ENCODE assay signal across 10 cellular contexts in the genomic region with DNA sequence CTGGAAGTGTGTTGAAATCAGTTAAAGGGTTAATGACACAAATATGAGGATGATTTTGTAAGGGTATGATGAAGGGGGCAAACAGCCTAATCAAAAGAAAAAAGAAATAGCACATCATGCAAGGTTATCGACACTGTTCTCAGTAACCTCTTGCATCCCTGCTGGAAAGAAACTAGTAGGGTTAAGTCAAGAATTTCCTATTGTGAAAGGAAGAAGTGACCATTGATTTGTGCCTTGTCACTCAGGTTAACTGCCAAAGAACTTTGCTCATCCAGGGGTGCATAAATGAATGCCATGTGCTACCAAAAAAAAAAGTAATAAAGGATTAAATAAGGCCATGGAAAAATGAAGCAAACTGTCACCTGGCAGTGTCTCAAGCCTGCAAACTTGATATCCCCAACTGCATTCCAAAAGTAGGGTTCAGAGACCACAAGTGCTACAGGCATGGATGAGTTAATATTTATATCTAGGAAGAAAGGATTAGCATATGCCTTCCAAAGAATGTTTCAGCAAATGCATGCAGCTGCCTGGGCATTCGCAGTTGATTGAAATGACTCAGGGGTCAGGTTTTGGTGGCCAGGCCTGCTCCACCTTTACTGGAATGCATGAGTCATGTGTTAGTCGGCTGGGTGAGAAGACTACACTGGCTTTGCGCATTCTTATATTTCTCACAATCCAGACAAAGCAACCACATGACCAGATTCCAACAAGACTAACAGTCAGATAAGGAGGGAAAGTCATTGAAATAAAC.
DNase-seq lines count a peak whose midpoint lies in the region; ATAC-seq lines count a peak whose summit lies in the region.
"Had no signal": no experiment of that assay in that cellular context is flagged by ENCODE, and none has a peak within 500 bp of the region (broad histone marks: within the 10 kb centered on the region; RNA-seq: fewer than 3 reads in every experiment).

No MANE protein-coding gene starts in this region.

- H3K27me3 Mint-ChIP-seq in activated naive CD8-positive, alpha-beta T cell treated with anti-CD3 and anti-CD28 coated beads for 36 hours, result no peaks in the 10 kb centered on the region
- no peaks in the 10 kb centered on the region for H3K27me3 Mint-ChIP-seq in stimulated activated naive CD8-positive, alpha-beta T cell treated with anti-CD3 and anti-CD28 coated beads, Interleukin-15, Interleukin-2, amounts not matched to agents 100 ng/mL and 50 ng/mL, for 24 hours
- H3K27me3 Mint-ChIP-seq in CD8-positive, alpha-beta memory T cell, result peaks cover 0 to 6% of the 10 kb centered on the region in 2 donors

- no peaks in the 10 kb centered on the region for H3K36me3 Mint-ChIP-seq in activated naive CD8-positive, alpha-beta T cell treated with anti-CD3 and anti-CD28 coated beads for 36 hours
- no peaks in the 10 kb centered on the region for H3K36me3 Mint-ChIP-seq in stimulated activated naive CD8-positive, alpha-beta T cell treated with anti-CD3 and anti-CD28 coated beads, Interleukin-15, Interleukin-2, amounts not matched to agents 100 ng/mL and 50 ng/mL, for 24 hours (ENCODE audit: low read depth)
- H3K36me3 Mint-ChIP-seq in CD8-positive, alpha-beta memory T cell, result peaks cover 0 to 2% (median 0%) of the 10 kb centered on the region in 3 donors

- no peaks in the 10 kb centered on the region for H3K9me3 Mint-ChIP-seq in activated naive CD8-positive, alpha-beta T cell treated with anti-CD3 and anti-CD28 coated beads for 36 hours
- H3K9me3 Mint-ChIP-seq in stimulated activated naive CD8-positive, alpha-beta T cell treated with anti-CD3 and anti-CD28 coated beads, Interleukin-15, Interleukin-2, amounts not matched to agents 100 ng/mL and 50 ng/mL, for 24 hours, result no peaks in the 10 kb centered on the region
- no peaks in the 10 kb centered on the region for H3K9me3 Mint-ChIP-seq in CD8-positive, alpha-beta memory T cell

- POLR2A ChIA-PET in CD8-positive, alpha-beta memory T cell (lab: Charles Lee), result no interaction called here

- CTCF ChIA-PET in CD8-positive, alpha-beta memory T cell (lab: Charles Lee), result no interaction called here

- peak; percentile 50 for DNase-seq in SIG-M5 treated with dmso at 0.1 percent for 504 hours (lab: John Stamatoyannopoulos, UW; ENCODE audit: unreplicated experiment)
- DNase-seq in SIG-M5 (lab: John Stamatoyannopoulos, UW), result no peak
- DNase-seq in activated naive CD8-positive, alpha-beta T cell treated with anti-CD3 and anti-CD28 coated beads for 36 hours, result peak; percentile 14
- peak; percentile 61 for DNase-seq in iPS-NIHi7 (ENCODE audit: extremely low spot score)
- no peak for DNase-seq in CD8-positive, alpha-beta memory T cell
- DNase-seq: NCI-H526 treated with DMSO at 0.1 percent for 48 hours had no signal

- no peak overlapping the region for H3K4me3 ChIP-seq in CD8-positive, alpha-beta memory T cell (ENCODE audit: low read length)
- H3K4me3 ChIP-seq: BLaER1 had no signal

- H3K36me3 ChIP-seq in CD8-positive, alpha-beta memory T cell (ENCODE audit: insufficient read depth, low read length), result no peaks in the 10 kb centered on the region
- H3K36me3 ChIP-seq: BLaER1 had no signal

- no peaks in the 10 kb centered on the region for H3K27me3 ChIP-seq in CD8-positive, alpha-beta memory T cell (ENCODE audit: insufficient read depth, low read length, poor library complexity, severe bottlenecking)

- H3K4me1 ChIP-seq in CD8-positive, alpha-beta memory T cell (ENCODE audit: insufficient read depth, low read length), result no peaks in the 10 kb centered on the region
- H3K4me1 ChIP-seq: BLaER1 had no signal

- no peak overlapping the region for H3K27ac Mint-ChIP-seq in activated naive CD8-positive, alpha-beta T cell treated with anti-CD3 and anti-CD28 coated beads for 36 hours
- H3K27ac Mint-ChIP-seq in stimulated activated naive CD8-positive, alpha-beta T cell treated with anti-CD3 and anti-CD28 coated beads, Interleukin-15, Interleukin-2, amounts not matched to agents 100 ng/mL and 50 ng/mL, for 24 hours, result peak overlapping the region; percentile 55
- no peak overlapping the region for H3K27ac Mint-ChIP-seq in CD8-positive, alpha-beta memory T cell

- no peaks in the 10 kb centered on the region for H3K9me3 ChIP-seq in CD8-positive, alpha-beta memory T cell (ENCODE audit: low read length)
- H3K9me3 ChIP-seq: BLaER1 had no signal

- no peak overlapping the region for H3K27ac ChIP-seq in CD8-positive, alpha-beta memory T cell (ENCODE audit: low read depth, low read length)
- H3K27ac ChIP-seq: BLaER1 had no signal

- ATAC-seq in HG02885 (IDR thresholded peaks at IDR 0.05; ENCODE audit: poor library complexity, unreplicated experiment), result no peak
- no peak for ATAC-seq in HG03442 (IDR thresholded peaks at IDR 0.05; ENCODE audit: unreplicated experiment)

- H3K4me1 Mint-ChIP-seq in activated naive CD8-positive, alpha-beta T cell treated with anti-CD3 and anti-CD28 coated beads for 36 hours, result peaks cover 9% of the 10 kb centered on the region
- H3K4me1 Mint-ChIP-seq in stimulated activated naive CD8-positive, alpha-beta T cell treated with anti-CD3 and anti-CD28 coated beads, Interleukin-15, Interleukin-2, amounts not matched to agents 100 ng/mL and 50 ng/mL, for 24 hours (ENCODE audit: low read depth), result peaks cover 29% of the 10 kb centered on the region
- no peaks in the 10 kb centered on the region for H3K4me1 Mint-ChIP-seq in CD8-positive, alpha-beta memory T cell

- H3K4me3 Mint-ChIP-seq in activated naive CD8-positive, alpha-beta T cell treated with anti-CD3 and anti-CD28 coated beads for 36 hours, result no peak overlapping the region
- H3K4me3 Mint-ChIP-seq in stimulated activated naive CD8-positive, alpha-beta T cell treated with anti-CD3 and anti-CD28 coated beads, Interleukin-15, Interleukin-2, amounts not matched to agents 100 ng/mL and 50 ng/mL, for 24 hours, result no peak overlapping the region
- no peak overlapping the region for H3K4me3 Mint-ChIP-seq in CD8-positive, alpha-beta memory T cell

Comparison
In these comparisons a context has a peak if more than half of its experiments do, and no peak if none do; other contexts are left out.
1. DNase-seq: peak in SIG-M5 treated with dmso at 0.1 percent for 504 hours (single experiment), activated naive CD8-positive, alpha-beta T cell treated with anti-CD3 and anti-CD28 coated beads for 36 hours (single experiment) and iPS-NIHi7 (single experiment); none in SIG-M5 (single experiment) and CD8-positive, alpha-beta memory T cell (0 of 5).